ENCODE assay signal across 8 cellular contexts in genomic region chr17:17783825-17784598, GRCh38. TPM values are rescaled to one million over a fixed set of nuclear protein-coding genes. Genes with fewer than 3 reads are reported as not detected.
DNase-seq lines count a peak whose midpoint lies in the region; ATAC-seq and TF ChIP-seq lines count a peak whose summit lies in the region.

No MANE protein-coding gene starts in this region.

- POLR2A ChIA-PET in CD4-positive, alpha-beta memory T cell (lab: Charles Lee; ENCODE audit: partially characterized antibody) = interaction anchor here (0.9 to 1.5 kb wide), 3 partner anchors 11 to 65 kb away, joined by 3 to 4 read pairs (median 4); partner anchors contain the start of gene SREBF1

- DNase-seq in CD4-positive, alpha-beta memory T cell = peak in 4 of 5 donors; percentile 6 to 52 (median 16)
- DNase-seq in Peyer's patch (peak in 2 of 3 donors; percentile 62 to 67), dorsolateral prefrontal cortex (peak in 8 of 10 donors; percentile 50 to 81 (median 70)), medulla oblongata (ENCODE audit: extremely low spot score) (peak; percentile 81), suprapubic skin (ENCODE audit: low spot score in 2 of 2) (no peak), GM13976 (ENCODE audit: low spot score) (no peak)

- peak overlapping the region; percentile 83 to 92 (median 87) for H3K4me3 Mint-ChIP-seq in CD4-positive, alpha-beta memory T cell

- no peaks in the 10 kb centered on the region for H3K9me3 ChIP-seq in CD4-positive, alpha-beta memory T cell (ENCODE audit: control insufficient read depth in 1 of 2, low read length in 2 of 2)
- H3K9me3 ChIP-seq in Peyer's patch (no peaks in the 10 kb centered on the region), suprapubic skin (no peaks in the 10 kb centered on the region)

- peak overlapping the region in 6 of 7 donors; percentile 20 to 90 (median 82) for H3K27ac Mint-ChIP-seq in CD4-positive, alpha-beta memory T cell

- CTCF ChIA-PET in CD4-positive, alpha-beta memory T cell (lab: Charles Lee; ENCODE audit: partially characterized antibody) = no interaction called here

- no peaks in the 10 kb centered on the region for H3K9me3 Mint-ChIP-seq in CD4-positive, alpha-beta memory T cell

- H3K36me3 Mint-ChIP-seq in CD4-positive, alpha-beta memory T cell = no peaks in the 10 kb centered on the region

- in situ Hi-C loops in GM13976 (cut with MboI; ENCODE audit: low sequenced_read_pairs, unreplicated experiment) = no loop called here

- no peak overlapping the region for H3K27ac ChIP-seq in CD4-positive, alpha-beta memory T cell (ENCODE audit: low read depth, low read length)
- peak overlapping the region in 3 of 4 donors; percentile 55 to 77 (median 67) for H3K27ac ChIP-seq in Peyer's patch
- H3K27ac ChIP-seq in dorsolateral prefrontal cortex = peak overlapping the region; percentile 73 to 100 (median 97)
- peak overlapping the region; percentile 49 for H3K27ac ChIP-seq in suprapubic skin

- ATAC-seq in HG02678 (IDR thresholded peaks at IDR 0.05; ENCODE audit: unreplicated experiment) (peak; percentile 15), HG03565 (IDR thresholded peaks at IDR 0.05; ENCODE audit: unreplicated experiment) (no peak)

- H3K36me3 ChIP-seq in CD4-positive, alpha-beta memory T cell (ENCODE audit: insufficient read depth, low read length) = no peaks in the 10 kb centered on the region
- no peaks in the 10 kb centered on the region for H3K36me3 ChIP-seq in Peyer's patch
- H3K36me3 ChIP-seq in suprapubic skin = no peaks in the 10 kb centered on the region

- peak overlapping the region; percentile 29 to 56 for H3K4me3 ChIP-seq in CD4-positive, alpha-beta memory T cell (ENCODE audit: low read length in 2 of 2)
- H3K4me3 ChIP-seq in Peyer's patch (peak overlapping the region; percentile 46 to 65 (median 60)), dorsolateral prefrontal cortex (peak overlapping the region; percentile 52 to 79 (median 67)), suprapubic skin (peak overlapping the region; percentile 63)

- H3K27me3 Mint-ChIP-seq in CD4-positive, alpha-beta memory T cell = no peaks in the 10 kb centered on the region

- H3K4me1 Mint-ChIP-seq in CD4-positive, alpha-beta memory T cell = peaks cover 5 to 25% (median 16%) of the 10 kb centered on the region in 4 donors

- intact Hi-C loops in CD4-positive, alpha-beta memory T cell (cut with micrococcal nuclease) = loop anchor here (1.0 to 5.0 kb wide), 2 partner anchors 32 to 102 kb away; partner anchors contain the start of gene RAI1
- intact Hi-C loops in dorsolateral prefrontal cortex (cut with DNase I) = loop anchor here in 1 of 2 donors (2.0 to 5.0 kb wide), 4 partner anchors 31 to 102 kb away; partner anchors contain the start of gene RAI1

- H3K27me3 ChIP-seq in CD4-positive, alpha-beta memory T cell (ENCODE audit: insufficient read depth, low read length) = no peaks in the 10 kb centered on the region
- H3K27me3 ChIP-seq in Peyer's patch (no peaks in the 10 kb centered on the region), dorsolateral prefrontal cortex (no peaks in the 10 kb centered on the region), suprapubic skin (no peaks in the 10 kb centered on the region)

- TF ChIP-seq POLR2A in Peyer's patch (IDR thresholded peaks at IDR 0.05) = no peak
- TF ChIP-seq POLR2A in suprapubic skin (IDR thresholded peaks at IDR 0.05) = no peak

- TF ChIP-seq CTCF in Peyer's patch (IDR thresholded peaks at IDR 0.05) (no peak), dorsolateral prefrontal cortex (IDR thresholded peaks at IDR 0.05 in 54 of 56, conservative IDR thresholded peaks at IDR 0.05 in 2 of 56; ENCODE audit: low read depth in 1 of 56, partially characterized antibody in 56 of 56) (no peak), suprapubic skin (IDR thresholded peaks at IDR 0.05) (no peak), GM13976 (IDR thresholded peaks at IDR 0.05; ENCODE audit: borderline replicate concordance, control extremely low read depth, extremely low read depth, insufficient read depth, missing control alignments) (no peak)

- peaks cover 18% of the 10 kb centered on the region for H3K4me1 ChIP-seq in CD4-positive, alpha-beta memory T cell (ENCODE audit: insufficient read depth, low read length)
- H3K4me1 ChIP-seq in Peyer's patch = peaks cover 7 to 57% (median 15%) of the 10 kb centered on the region in 4 donors
- peaks cover 54% of the 10 kb centered on the region for H3K4me1 ChIP-seq in suprapubic skin

- no peak for TF ChIP-seq EP300 in suprapubic skin (IDR thresholded peaks at IDR 0.05)

- WGBS in suprapubic skin = 12% methylated on average over 29 of the region's 35 CpGs

RNA-seq across cellular contexts. Expression of gene SREBF1, which starts 52.8 kb away (rescaled TPM):
- 10 to 100 TPM in 1 of 2 experiments, 1 to 10 TPM in 1; 10.0 to 11.7 TPM for total RNA-seq in CD4-positive, alpha-beta memory T cell
- polyA plus RNA-seq in CD4-positive, alpha-beta memory T cell = 10 to 100 TPM in 1 of 2 donors, 1 to 10 TPM in 1; 5.0 to 15.5 TPM
- total RNA-seq in Peyer's patch (100 to 1,000 TPM; 118 to 226 (median 185) TPM), dorsolateral prefrontal cortex (100 to 1,000 TPM in 84 of 120 experiments, 10 to 100 TPM in 36; 57.2 to 359 (median 120) TPM), suprapubic skin (100 to 1,000 TPM in 2 of 4 donors, 10 to 100 TPM in 2; 78.1 to 124 (median 91.7) TPM)

Comparison
In these comparisons a context has a peak if more than half of its experiments do, and no peak if none do; other contexts are left out.
1. DNase-seq: peak in CD4-positive, alpha-beta memory T cell (4 of 5), Peyer's patch (2 of 3), dorsolateral prefrontal cortex (8 of 10) and medulla oblongata (single experiment); none in suprapubic skin (0 of 2) and GM13976 (single experiment).
2. RNA of gene SREBF1, which starts 52.8 kb away (total RNA-seq): 118 to 226 TPM in Peyer's patch, 57.2 to 359 TPM in dorsolateral prefrontal cortex and 78.1 to 124 TPM in suprapubic skin; 10.0 to 11.7 TPM in CD4-positive, alpha-beta memory T cell; every median in the first group is over 4 times any median in the second.
3. Peak in every context shown above with its lines, with median percentiles within 50 percentile points of each other: H3K4me3 ChIP-seq.